Comparison of ENCODE assay signal across 8 cellular contexts in genomic region chr6:121780325-121781313, GRCh38.
DNase-seq lines count a peak whose midpoint lies in the region; TF ChIP-seq lines count a peak whose summit lies in the region.

No MANE protein-coding gene starts in this region.

- no peak overlapping the region for H3K23ac ChIP-seq in H9 (ENCODE audit: insufficient read length, low read depth, low read length)

- H3K27me3 Mint-ChIP-seq in H9 (ENCODE audit: low read depth) = no peaks in the 10 kb centered on the region

- intact Hi-C loops in spleen (cut with DNase I; ENCODE audit: low total_unique reads) = no loop called here

- no peaks in the 10 kb centered on the region for H4K20me1 ChIP-seq in H9 (ENCODE audit: control insufficient read depth, insufficient read depth, insufficient read length)

- H3K27me3 ChIP-seq in H9 (ENCODE audit: insufficient read depth, low read length) (no peaks in the 10 kb centered on the region), spleen (replicated peaks in 1 of 7) (no peaks in the 10 kb centered on the region)

- H2BK15ac ChIP-seq in H9 (ENCODE audit: low read depth, low read length) = no peak overlapping the region

- H3K27ac ChIP-seq in H9 (ENCODE audit: insufficient read length, low read depth, low read length) = no peak overlapping the region
- no peak overlapping the region for H3K27ac ChIP-seq in spleen

- no peak overlapping the region for H3K4me2 ChIP-seq in H9 (ENCODE audit: insufficient read depth, insufficient read length, low read length)

- H4K8ac ChIP-seq in H9 (replicated peaks; ENCODE audit: insufficient read length, low read depth, low read length) = no peak overlapping the region

- H3K23me2 ChIP-seq in H9 (ENCODE audit: insufficient read length, low read depth, low read length, poor library complexity, severe bottlenecking) = no peaks in the 10 kb centered on the region

- no peak overlapping the region for H3K4me3 Mint-ChIP-seq in H9

- no peaks in the 10 kb centered on the region for H3K4me1 ChIP-seq in H9 (ENCODE audit: insufficient read depth, low read length)
- no peaks in the 10 kb centered on the region for H3K4me1 ChIP-seq in spleen

- TF ChIP-seq POLR2A in spleen (IDR thresholded peaks at IDR 0.05) = no peak

- H3T11ph ChIP-seq in H9 (ENCODE audit: low read length) = no peak overlapping the region

- DNase-seq in AG20443 (ENCODE audit: low spot score) (peak; percentile 93), NCI-H2171 (lab: John Stamatoyannopoulos, UW) (peak; percentile 88), epidermal melanocyte (ENCODE audit: insufficient read length, low spot score) (peak; percentile 67), occipital lobe (lab: John Stamatoyannopoulos, UW) (peak; percentile 34), H9 (no peak), spleen (no peak), pons (ENCODE audit: low spot score) (no peak), NOMO-1 treated with DMSO at 0.1 percent for 48 hours (lab: John Stamatoyannopoulos, UW; ENCODE audit: unreplicated experiment) (no peak)

- no peak overlapping the region for H2BK5ac ChIP-seq in H9 (ENCODE audit: insufficient read length, low read length)

- H3K4me1 Mint-ChIP-seq in H9 = 0 out of 4 replicates have a peak, but pooled peaks cover 0 to 2% of the 10 kb centered on the region in 2 experiments

- H4K5ac ChIP-seq in H9 (ENCODE audit: insufficient read length, low read depth, low read length) = no peak overlapping the region

- no peaks in the 10 kb centered on the region for H3K36me3 ChIP-seq in spleen

- H2AFZ ChIP-seq in H9 (ENCODE audit: low read length) = no peak overlapping the region

- H3K18ac ChIP-seq in H9 (ENCODE audit: insufficient read length, low read depth, low read length) = no peak overlapping the region

- no peak overlapping the region for H2BK12ac ChIP-seq in H9 (ENCODE audit: insufficient read length, low read depth, low read length)

- no peak overlapping the region for H2AK5ac ChIP-seq in H9 (ENCODE audit: insufficient read length, low read length)

- H3K79me1 ChIP-seq in H9 (ENCODE audit: insufficient read depth, low read depth, low read length, poor library complexity, severe bottlenecking) = no peaks in the 10 kb centered on the region

- H3K9me3 ChIP-seq in H9 (ENCODE audit: control insufficient read depth, low read depth, low read length) (no peaks in the 10 kb centered on the region), spleen (peaks cover 0 to 11% (median 6%) of the 10 kb centered on the region in 8 donors)

- no peak for TF ChIP-seq CTCF in H9 (conservative IDR thresholded peaks at IDR 0.05)
- no peak for TF ChIP-seq CTCF in spleen (IDR thresholded peaks at IDR 0.05 in 8 of 11, conservative IDR thresholded peaks at IDR 0.05 in 3 of 11)

- WGBS in H9 (ENCODE audit: extremely low coverage, insufficient read length, low lambda C conversion rate) = no CpG with 5 or more reads among the region's 3 CpGs
- 77 to 86% (median 82%) methylated on average over 3 of the region's 3 CpGs for WGBS in spleen, 5 donors

- H3K14ac ChIP-seq in H9 (ENCODE audit: insufficient read depth, low read length) = no peak overlapping the region

- H3K9me3 Mint-ChIP-seq in H9 = 0 out of 5 replicates have a peak, but pooled peaks cover 0 to 2% of the 10 kb centered on the region in 2 experiments

- H3K79me2 ChIP-seq in H9 (ENCODE audit: insufficient read depth, low read length) = no peaks in the 10 kb centered on the region

- no peak overlapping the region for H3K27ac Mint-ChIP-seq in H9

- no peaks in the 10 kb centered on the region for H3K36me3 Mint-ChIP-seq in H9 (ENCODE audit: insufficient read depth in 1 of 3, low read depth in 3 of 3)

- no peak overlapping the region for H3K4me3 ChIP-seq in spleen

- no peak overlapping the region for H3K4ac ChIP-seq in H9 (ENCODE audit: low read depth, low read length)

- H3K9ac ChIP-seq in H9 (ENCODE audit: extremely low read depth, insufficient read length, low read length) = no peak overlapping the region

- no peak overlapping the region for H4K91ac ChIP-seq in H9 (ENCODE audit: insufficient read length, low read depth, low read length)

- no peak overlapping the region for H2BK20ac ChIP-seq in H9 (ENCODE audit: low read depth, low read length, poor library complexity, severe bottlenecking)

- H2BK120ac ChIP-seq in H9 (ENCODE audit: low read depth, low read length, poor library complexity, severe bottlenecking) = no peak overlapping the region

- H3K56ac ChIP-seq in H9 (ENCODE audit: insufficient read length, low read depth, low read length) = no peak overlapping the region

Comparison
In these comparisons a context has a peak if more than half of its experiments do, and no peak if none do; other contexts are left out.
1. DNase-seq: peak in AG20443 (single experiment), NCI-H2171 (single experiment), epidermal melanocyte (single experiment) and occipital lobe (single experiment); none in H9 (single experiment), spleen (single experiment), pons (single experiment) and NOMO-1 treated with DMSO at 0.1 percent for 48 hours (single experiment).